8 cellular contexts compared by ENCODE assay signal in genomic region chr5:131170540-131171275, GRCh38. TPM values are rescaled to one million over a fixed set of nuclear protein-coding genes. Genes with fewer than 3 reads are reported as not detected.
DNase-seq lines count a peak whose midpoint lies in the region; ATAC-seq, FAIRE-seq and TF ChIP-seq lines count a peak whose summit lies in the region.

LYRM7 (plus strand) TSS chr5:131170944; CDS start chr5:131171021, 77 bp downstream.

- H3K27ac ChIP-seq in keratinocyte (ENCODE audit: control insufficient read depth, insufficient read depth, low read length), result peak within 1 kb of the TSS; percentile 65

- H3K4me1 ChIP-seq in keratinocyte (ENCODE audit: control insufficient read depth, extremely low read depth, insufficient read depth, low read length), result peaks cover 3% of the 10 kb centered on the region

- no peaks in the 10 kb centered on the region for H3K9me1 ChIP-seq in keratinocyte (ENCODE audit: control insufficient read depth, extremely low read depth, insufficient read depth, low read length)

- H3K4me2 ChIP-seq in keratinocyte (ENCODE audit: control insufficient read depth, extremely low read depth, insufficient read depth, low read depth, low read length), result peak within 1 kb of the TSS; percentile 97

- 0 out of 2 replicates have a peak, but pooled peaks have one; percentile 5 for TF ChIP-seq CTCF in AG10803 (conservative IDR thresholded peaks at IDR 0.05; ENCODE audit: low read length)
- TF ChIP-seq CTCF in keratinocyte (optimal IDR thresholded peaks at IDR 0.05 in 1 of 3, IDR thresholded peaks at IDR 0.05 in 1 of 3, conservative IDR thresholded peaks at IDR 0.05 in 1 of 3; ENCODE audit: extremely low read depth in 1 of 3, insufficient read depth in 2 of 3, low read length in 3 of 3), result no peak

- DNase-seq in AG10803 (ENCODE audit: low read depth) (peak; percentile 98), NCI-H460 (ENCODE audit: extremely low read depth, low read depth) (peak; percentile 100), cerebellum (ENCODE audit: low spot score) (peak; percentile 95), keratinocyte (ENCODE audit: low read depth, low spot score) (peak; percentile 77)
- peak; percentile 87 for DNase-seq in activated CD4-positive, CD25-positive, alpha-beta regulatory T cell treated with anti-CD3 and anti-CD28 coated beads, Interleukin-2, amount 50 U/mL, for 72 hours
- peak; percentile 74 to 90 for DNase-seq in stimulated activated CD4-positive, alpha-beta T cell treated with anti-CD3 and anti-CD28 coated beads, Interleukin-15, amount 100 ng/mL, for 1 hour (ENCODE audit: low read depth in 1 of 2, low spot score in 1 of 2)

- H3K9ac ChIP-seq in keratinocyte (ENCODE audit: control insufficient read depth, extremely low read depth, insufficient read depth, low read length), result peak within 1 kb of the TSS; percentile 73

- dilution Hi-C loops in keratinocyte (cut with MboI; ENCODE audit: extremely low pct_ligation_motif_present, low sequenced_read_pairs), result no loop called here

- no peaks in the 10 kb centered on the region for H3K36me3 ChIP-seq in keratinocyte (ENCODE audit: control insufficient read depth in 2 of 2, extremely low read depth in 1 of 2, insufficient read depth in 2 of 2, low read length in 2 of 2)

- no peaks in the 10 kb centered on the region for H3K79me2 ChIP-seq in keratinocyte (ENCODE audit: control insufficient read depth, insufficient read depth, low read length)

- FAIRE-seq in keratinocyte (lab: Jason Lieb, UNC), result peak; percentile 85

- H4K20me1 ChIP-seq in keratinocyte (ENCODE audit: control insufficient read depth, extremely low read depth, insufficient read depth, low read length), result no peaks in the 10 kb centered on the region

- H3K4me3 ChIP-seq in AG10803 (ENCODE audit: low read length), result peak within 1 kb of the TSS; percentile 82
- peak within 1 kb of the TSS; percentile 66 to 79 (median 78) for H3K4me3 ChIP-seq in keratinocyte (ENCODE audit: control insufficient read depth in 2 of 3, extremely low read depth in 1 of 3, insufficient read depth in 2 of 3, low read depth in 1 of 3, low read length in 3 of 3)

- no peaks in the 10 kb centered on the region for H3K27me3 ChIP-seq in keratinocyte (ENCODE audit: control insufficient read depth, extremely low read depth, insufficient read depth, low read length)

- peak; percentile 97 for ATAC-seq in GM19043 (IDR thresholded peaks at IDR 0.05; ENCODE audit: low read depth, unreplicated experiment)
- peak; percentile 98 for ATAC-seq in HG03378 (IDR thresholded peaks at IDR 0.05; ENCODE audit: unreplicated experiment)

- H2AFZ ChIP-seq in keratinocyte (ENCODE audit: control insufficient read depth, low read length), result peak within 1 kb of the TSS; percentile 88

- no peaks in the 10 kb centered on the region for H3K9me3 ChIP-seq in keratinocyte (ENCODE audit: control insufficient read depth, low read depth, low read length)

RNA-seq across cellular contexts. Expression of gene LYRM7, which starts in this region (rescaled TPM):
- total RNA-seq in NCI-H460 (2014; rRNA removed; shearing (Covaris generic)), result 8.7 and 14.8 TPM in 2 replicates
- 13.2 and 210 TPM in 2 replicates for polyA plus RNA-seq in NCI-H460 (2014; cell fraction: nucleus; rRNA removed)
- 13.7 TPM for total RNA-seq in cerebellum
- 2.3 to 5.5 TPM (median 3.3 TPM) in 3 replicates for polyA plus RNA-seq in keratinocyte
- 27.2 TPM for polyA plus RNA-seq in keratinocyte (2011; ENCODE audit: low read depth)
- 2.3 and 4.1 TPM in 2 replicates for polyA plus RNA-seq in keratinocyte (2011; cell fraction: cytosol; rRNA removed)
- polyA plus RNA-seq in keratinocyte (2011; cell fraction: nucleus; rRNA removed), result 3.0 and 3.5 TPM in 2 replicates
- 3.6 and 5.2 TPM in 2 replicates for polyA plus RNA-seq in keratinocyte (2012; ENCODE audit: low replicate concordance)
- 0.72 to 2.0 TPM (median 1.2 TPM) in 3 replicates for polyA minus RNA-seq in keratinocyte
- polyA minus RNA-seq in keratinocyte (2011; cell fraction: cytosol; rRNA and poly(A)+ RNA removed), result 8.4 TPM
- 2.6 and 3.3 TPM in 2 replicates for polyA minus RNA-seq in keratinocyte (2011; cell fraction: nucleus; rRNA and poly(A)+ RNA removed)

Comparison
In these comparisons a context has a peak if more than half of its experiments do, and no peak if none do; other contexts are left out.
1. Peak in every context shown above with its lines: DNase-seq, ATAC-seq, H3K4me3 ChIP-seq and H3K27ac ChIP-seq.